8 cellular contexts compared by ENCODE assay signal in the genomic region with DNA sequence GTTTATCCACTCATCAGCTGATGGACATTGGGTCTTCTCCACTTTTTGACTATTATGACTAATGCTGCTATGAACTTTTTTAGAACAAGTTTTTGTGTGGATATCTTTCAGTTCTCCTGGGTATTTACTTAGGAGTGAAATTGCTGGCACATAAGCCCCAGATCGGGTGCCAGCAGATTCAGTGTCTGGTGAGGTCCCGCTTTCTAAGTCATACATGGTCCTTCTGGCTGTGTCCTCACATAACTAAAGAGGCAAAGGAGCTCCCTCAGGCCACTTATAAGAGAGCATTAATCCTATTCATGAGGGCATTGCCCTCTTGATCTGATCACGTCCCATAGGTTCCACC. TPM values are rescaled to one million over a fixed set of nuclear protein-coding genes. Genes with fewer than 3 reads are reported as not detected.
DNase-seq lines count a peak whose midpoint lies in the region; ATAC-seq and TF ChIP-seq lines count a peak whose summit lies in the region.

No MANE protein-coding gene starts in this region.

- H3K27ac Mint-ChIP-seq in Calu3 (ENCODE audit: unreplicated experiment): peak overlapping the region; percentile 95

- no peaks in the 10 kb centered on the region; the same call in 1 of the 2 replicates for H3K27me3 ChIP-seq in HUES64 (ENCODE audit: insufficient read depth, low read length)
- no peaks in the 10 kb centered on the region for H3K27me3 ChIP-seq in dorsolateral prefrontal cortex
- H3K27me3 ChIP-seq in neuronal stem cell (ENCODE audit: control insufficient read depth in 3 of 3, insufficient read depth in 3 of 3, low read depth in 1 of 3, low read length in 3 of 3): no peaks in the 10 kb centered on the region

- no peak for DNase-seq in Calu3
- no peak for DNase-seq in dorsolateral prefrontal cortex
- DNase-seq in neuronal stem cell (ENCODE audit: low spot score): no peak
- DNase-seq in sciatic nerve (ENCODE audit: low spot score): no peak
- no peak for DNase-seq in G401 (ENCODE audit: low spot score)
- DNase-seq in NCI-H146 (lab: John Stamatoyannopoulos, UW): no peak

- in situ Hi-C loops in G401 (cut with HindIII; ENCODE audit: low sequenced_read_pairs): no loop called here

- intact Hi-C loops in Calu3 (cut with micrococcal nuclease; ENCODE audit: unreplicated experiment): loop anchor here (1.0 kb wide), 1 partner anchor 43 kb away; no protein-coding TSS in a partner anchor
- intact Hi-C loops in dorsolateral prefrontal cortex (cut with DNase I): loop anchor here (1.0 to 10.0 kb wide), 9 partner anchors 23 to 337 kb away; partner anchors contain the start of genes ZNF112 (in 1 of the 2), ZNF155 (in 1 of the 2), ZNF224 (in 1 of the 2) and ZNF230 (in 1 of the 2)
- intact Hi-C loops in sciatic nerve (cut with DNase I): no loop called here

- H3K18ac ChIP-seq in neuronal stem cell (ENCODE audit: low read length): no peak overlapping the region

- H3K36me3 ChIP-seq in HUES64 (ENCODE audit: insufficient read depth, low read length): peaks cover 29% of the 10 kb centered on the region
- peaks cover 7 to 31% of the 10 kb centered on the region in 2 donors for H3K36me3 ChIP-seq in neuronal stem cell (replicated peaks in 1 of 2; ENCODE audit: control insufficient read depth in 2 of 2, insufficient read depth in 2 of 2, low read length in 2 of 2)

- CTCF ChIA-PET in Calu3 (lab: Charles Lee): interaction anchor here (0.8 to 1.3 kb wide), 5 partner anchors 22 to 337 kb away, joined by 3 to 10 read pairs (median 4); partner anchors contain the start of genes ZNF227 and ZNF283

- peak overlapping the region; percentile 81 for H2AFZ ChIP-seq in neuronal stem cell (ENCODE audit: low read length)

- no peak overlapping the region for H3K4ac ChIP-seq in neuronal stem cell (ENCODE audit: low read length)

- BruUV-seq in Calu3 (replicated peaks; lab: Mats Ljungman, UMichigan): no TSS peak

- peaks cover 4% of the 10 kb centered on the region for H3K79me1 ChIP-seq in neuronal stem cell (ENCODE audit: low read depth, low read length)

- H3K36me3 Mint-ChIP-seq in Calu3 (ENCODE audit: insufficient read depth, unreplicated experiment): peaks cover 53% of the 10 kb centered on the region

- H2BK15ac ChIP-seq in neuronal stem cell (ENCODE audit: low read length): no peak overlapping the region

- no peak for TF ChIP-seq CTCF in Calu3 (IDR thresholded peaks at IDR 0.05; ENCODE audit: unreplicated experiment)
- TF ChIP-seq CTCF in dorsolateral prefrontal cortex (IDR thresholded peaks at IDR 0.05 in 54 of 56, conservative IDR thresholded peaks at IDR 0.05 in 2 of 56; ENCODE audit: low read depth in 1 of 56, partially characterized antibody in 56 of 56): no peak

- peaks cover 4% of the 10 kb centered on the region; the same call in 1 of the 2 replicates for H3K4me1 ChIP-seq in HUES64 (ENCODE audit: insufficient read depth, low read length)
- H3K4me1 ChIP-seq in neuronal stem cell (ENCODE audit: control insufficient read depth in 2 of 2, insufficient read depth in 1 of 2, low read depth in 1 of 2, low read length in 2 of 2): peaks cover 0 to 4% of the 10 kb centered on the region in 2 donors

- H3K4me1 Mint-ChIP-seq in Calu3 (ENCODE audit: low read depth, unreplicated experiment): peaks cover 8% of the 10 kb centered on the region

- no peak overlapping the region for H3K27ac ChIP-seq in HUES64 (ENCODE audit: low read depth, low read length)
- peak overlapping the region in 53 of 59 donors; percentile 26 to 96 (median 90) for H3K27ac ChIP-seq in dorsolateral prefrontal cortex
- no peak overlapping the region for H3K27ac ChIP-seq in neuronal stem cell (replicated peaks; ENCODE audit: low read length)

- H4K91ac ChIP-seq in neuronal stem cell (ENCODE audit: low read depth, low read length, poor library complexity): no peak overlapping the region

- WGBS in HUES64: 89% methylated on average over 2 of the region's 3 CpGs
- no CpG with 5 or more reads among the region's 3 CpGs for WGBS in neuronal stem cell (ENCODE audit: extremely low coverage in 2 of 2, insufficient read length in 2 of 2, insufficient replicate concordance in 1 of 2), 2 donors

- ATAC-seq in HG03460 (IDR thresholded peaks at IDR 0.05; ENCODE audit: unreplicated experiment) (no peak), sciatic nerve (no peak)

- no peak overlapping the region for H2BK120ac ChIP-seq in neuronal stem cell (ENCODE audit: low read depth, low read length)

- no peak overlapping the region for H3K14ac ChIP-seq in neuronal stem cell (ENCODE audit: low read length)

- H4K8ac ChIP-seq in neuronal stem cell (ENCODE audit: low read depth, low read length): no peak overlapping the region

- peak overlapping the region; percentile 82 for H3K4me3 ChIP-seq in HUES64 (ENCODE audit: low read length)
- peak overlapping the region; percentile 46 to 97 (median 84) for H3K4me3 ChIP-seq in dorsolateral prefrontal cortex
- H3K4me3 ChIP-seq in neuronal stem cell (ENCODE audit: low read length in 2 of 2): peak overlapping the region in 1 of 2 donors; percentile 61

- peak overlapping the region; percentile 96 for H3K4me3 Mint-ChIP-seq in Calu3 (ENCODE audit: low read depth, unreplicated experiment)

- H2BK12ac ChIP-seq in neuronal stem cell (ENCODE audit: low read length): no peak overlapping the region

- H3K23ac ChIP-seq in neuronal stem cell (ENCODE audit: low read depth, low read length, poor library complexity): no peak overlapping the region

- H3K9me3 ChIP-seq in HUES64 (ENCODE audit: insufficient read depth, low read depth, low read length) (no peaks in the 10 kb centered on the region), neuronal stem cell (replicated peaks in 1 of 2; ENCODE audit: control insufficient read depth in 2 of 2, insufficient read depth in 1 of 2, low read depth in 1 of 2, low read length in 2 of 2) (peaks cover 0 to 19% of the 10 kb centered on the region in 2 donors)

- no peak overlapping the region for H2AK5ac ChIP-seq in neuronal stem cell (ENCODE audit: low read depth, low read length)

- H3K9me3 Mint-ChIP-seq in Calu3 (ENCODE audit: low read depth, unreplicated experiment): peaks cover 11% of the 10 kb centered on the region

- no peaks in the 10 kb centered on the region for H3K27me3 Mint-ChIP-seq in Calu3 (ENCODE audit: unreplicated experiment)

- H3K9ac ChIP-seq in HUES64 (ENCODE audit: low read depth, low read length): no peak overlapping the region
- no peak overlapping the region for H3K9ac ChIP-seq in neuronal stem cell (ENCODE audit: low read depth, low read length, poor library complexity)

- H2BK5ac ChIP-seq in neuronal stem cell (ENCODE audit: low read length): no peak overlapping the region

- peak overlapping the region; percentile 21 for H3K4me2 ChIP-seq in neuronal stem cell (ENCODE audit: insufficient read depth, low read length, poor library complexity, severe bottlenecking)

RNA-seq across cellular contexts. Expression of gene ZNF226, which starts 0.6 kb away (rescaled TPM):
- total RNA-seq in Calu3 (2022) (25.0 and 25.6 TPM in 2 replicates), dorsolateral prefrontal cortex (10 to 100 TPM; 33.2 to 72.4 (median 51.4) TPM), sciatic nerve (29.8 TPM)
- polyA plus RNA-seq in HUES64 (2013, experiment 1 of 2): 9.5 TPM
- polyA plus RNA-seq in HUES64 (2013, experiment 2 of 2): 13.0 TPM
- polyA plus RNA-seq in neuronal stem cell (2013, experiment 1 of 2): 29.6 TPM
- polyA plus RNA-seq in neuronal stem cell (2013, experiment 2 of 2): 30.4 TPM
- 9.1 and 14.4 TPM in 2 replicates for total RNA-seq in G401 (2014; rRNA removed; shearing (Covaris generic))

RNA-seq across cellular contexts. Expression of gene ZNF234, which starts 22.9 kb away (rescaled TPM):
- total RNA-seq in Calu3 (2022): 14.8 and 16.2 TPM in 2 replicates
- 6.0 TPM for polyA plus RNA-seq in HUES64 (2013, experiment 1 of 2)
- polyA plus RNA-seq in HUES64 (2013, experiment 2 of 2): 6.1 TPM
- 10 to 100 TPM in 117 of 120 experiments, 1 to 10 TPM in 3; 8.8 to 27.0 (median 15.6) TPM for total RNA-seq in dorsolateral prefrontal cortex
- 4.4 TPM for polyA plus RNA-seq in neuronal stem cell (2013, experiment 1 of 2)
- 4.3 TPM for polyA plus RNA-seq in neuronal stem cell (2013, experiment 2 of 2)
- 16.6 TPM for total RNA-seq in sciatic nerve
- 0.03 TPM in 1 of 2 replicates, not detected in the other for total RNA-seq in G401 (2014; rRNA removed; shearing (Covaris generic))

RNA-seq across cellular contexts. Expression of gene ZNF227, which starts 48.0 kb away (rescaled TPM):
- total RNA-seq in Calu3 (2022) (27.4 and 29.4 TPM in 2 replicates), dorsolateral prefrontal cortex (10 to 100 TPM; 23.1 to 58.1 (median 37.4) TPM), sciatic nerve (30.6 TPM)
- 11.0 TPM for polyA plus RNA-seq in HUES64 (2013, experiment 1 of 2)
- polyA plus RNA-seq in HUES64 (2013, experiment 2 of 2): 10.3 TPM
- 14.9 TPM for polyA plus RNA-seq in neuronal stem cell (2013, experiment 1 of 2)
- polyA plus RNA-seq in neuronal stem cell (2013, experiment 2 of 2): 15.3 TPM
- total RNA-seq in G401 (2014; rRNA removed; shearing (Covaris generic)): 12.1 and 15.1 TPM in 2 replicates

RNA-seq across cellular contexts. Expression of gene ZNF225, which starts 51.1 kb away (rescaled TPM):
- total RNA-seq in Calu3 (2022) (5.3 and 6.1 TPM in 2 replicates), dorsolateral prefrontal cortex (10 to 100 TPM in 15 of 120 experiments, 1 to 10 TPM in 105; 4.5 to 14.2 (median 8.2) TPM), sciatic nerve (7.0 TPM)
- polyA plus RNA-seq in HUES64 (2013, experiment 1 of 2): 2.6 TPM
- 2.6 TPM for polyA plus RNA-seq in HUES64 (2013, experiment 2 of 2)
- 2.5 TPM for polyA plus RNA-seq in neuronal stem cell (2013, experiment 1 of 2)
- polyA plus RNA-seq in neuronal stem cell (2013, experiment 2 of 2): 2.7 TPM
- total RNA-seq in G401 (2014; rRNA removed; shearing (Covaris generic)): 1.3 and 2.3 TPM in 2 replicates

Comparison
In these comparisons a context has a peak if more than half of its experiments do, and no peak if none do; other contexts are left out.
1. H3K27ac ChIP-seq: peak in dorsolateral prefrontal cortex (53 of 59); none in HUES64 (single experiment) and neuronal stem cell (single experiment).